Comparison of ENCODE assay signal across 22 cellular contexts in the genomic region with DNA sequence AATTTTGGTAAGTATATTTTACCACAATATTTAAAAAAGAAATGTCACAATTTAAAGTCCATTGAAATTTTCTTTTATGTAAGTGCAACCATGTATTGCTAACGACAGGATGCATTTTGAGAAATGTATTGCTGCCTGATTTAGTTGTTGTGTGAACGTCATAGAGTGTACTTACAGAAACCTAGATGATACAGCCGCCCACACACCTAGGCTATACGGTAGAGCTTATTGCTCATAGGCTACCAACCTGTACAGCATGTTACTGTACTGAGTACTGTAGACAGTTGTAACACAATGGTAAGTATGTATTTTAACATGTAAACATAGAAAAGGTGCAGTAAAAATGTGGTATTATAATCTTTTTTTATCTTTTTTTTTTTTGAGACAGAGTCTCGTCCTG. TPM values are rescaled to one million over a fixed set of nuclear protein-coding genes. Genes with fewer than 3 reads are reported as not detected.
DNase-seq lines count a peak whose midpoint lies in the region; ATAC-seq and TF ChIP-seq lines count a peak whose summit lies in the region.
"Had no signal": no experiment of that assay in that cellular context is flagged by ENCODE, and none has a peak within 500 bp of the region (broad histone marks: within the 10 kb centered on the region; RNA-seq: fewer than 3 reads in every experiment).

No MANE protein-coding gene starts in this region.

- no peaks in the 10 kb centered on the region for H3K4me1 ChIP-seq in Peyer's patch
- H3K4me1 ChIP-seq: foreskin keratinocyte, parathyroid adenoma had no signal

- H3K27ac Mint-ChIP-seq in activated CD4-positive, alpha-beta T cell treated with anti-CD3 and anti-CD28 coated beads for 36 hours: no peak overlapping the region
- H3K27ac Mint-ChIP-seq in activated CD4-positive, alpha-beta T cell treated with anti-CD3 and anti-CD28 coated beads, Interleukin-2, amount 10 ng/mL, durations not matched to agents 24 days and 14 days: no peak overlapping the region
- H3K27ac Mint-ChIP-seq in activated T-cell treated with anti-CD3 and anti-CD28 coated beads, Interleukin-2, amount 50 U/mL, for 24 hours: no peak overlapping the region

- H3K4me3 ChIP-seq in Peyer's patch (no peak overlapping the region), dorsolateral prefrontal cortex (no peak overlapping the region)
- H3K4me3 ChIP-seq: BLaER1 treated with 17β-estradiol and CSF1 and Interleukin-3, amounts not matched to agents 10 nM and 100 nM; cardiac muscle cell had no signal

- peak; percentile 92 for ATAC-seq in activated CD4-positive, alpha-beta T cell treated with anti-CD3 and anti-CD28 coated beads for 36 hours
- no peak for ATAC-seq in HG02973 (IDR thresholded peaks at IDR 0.05; ENCODE audit: unreplicated experiment)
- ATAC-seq: foreskin keratinocyte had no signal

- H3K27me3 Mint-ChIP-seq in activated CD4-positive, alpha-beta T cell treated with anti-CD3 and anti-CD28 coated beads for 36 hours: no peaks in the 10 kb centered on the region
- H3K27me3 Mint-ChIP-seq in activated CD4-positive, alpha-beta T cell treated with anti-CD3 and anti-CD28 coated beads, Interleukin-2, amount 10 ng/mL, durations not matched to agents 24 days and 14 days: no peaks in the 10 kb centered on the region
- no peaks in the 10 kb centered on the region for H3K27me3 Mint-ChIP-seq in activated T-cell treated with anti-CD3 and anti-CD28 coated beads, Interleukin-2, amount 50 U/mL, for 24 hours
- H3K27me3 Mint-ChIP-seq: naive thymus-derived CD8-positive, alpha-beta T cell had no signal

- no peaks in the 10 kb centered on the region for H3K36me3 ChIP-seq in Peyer's patch
- H3K36me3 ChIP-seq: cardiac muscle cell had no signal

- DNase-seq in activated CD4-positive, alpha-beta T cell treated with anti-CD3 and anti-CD28 coated beads for 36 hours: peak; percentile 88
- no peak for DNase-seq in activated CD4-positive, alpha-beta T cell treated with anti-CD3 and anti-CD28 coated beads, Interleukin-2, amount 10 ng/mL, durations not matched to agents 24 days and 14 days
- DNase-seq in activated T-cell treated with anti-CD3 and anti-CD28 coated beads, Interleukin-2, amount 50 U/mL, for 24 hours: peak; percentile 41
- peak in 3 of 4 experiments; percentile 23 to 53 (median 35) for DNase-seq in stimulated activated CD4-positive, alpha-beta T cell treated with anti-CD3 and anti-CD28 coated beads, Interleukin-1b, Interleukin-23, amount 100 ng/mL, for 24 hours (ENCODE audit: low read depth in 4 of 4, low spot score in 1 of 4)
- peak; percentile 19 for DNase-seq in stimulated activated CD8-positive, alpha-beta memory T cell treated with anti-CD3 and anti-CD28 coated beads, Interleukin-4, amount 100 ng/mL, for 24 hours (ENCODE audit: low read depth)
- no peak for DNase-seq in Peyer's patch
- no peak for DNase-seq in dorsolateral prefrontal cortex
- DNase-seq: DMS153; foreskin keratinocyte; HCEC 1CT; hypothalamus; mammary epithelial cell; naive thymus-derived CD8-positive, alpha-beta T cell; NCI-H1048; NCI-H2029 treated with DMSO at 0.1 percent for 48 hours; NCI-H446 treated with DMSO at 0.1 percent for 48 hours; NK-92 treated with Interleukin-12 subunit alpha and Interleukin-12 subunit beta, amount 100 ng/mL, for 24 hours had no signal

- H3K9me3 Mint-ChIP-seq in activated CD4-positive, alpha-beta T cell treated with anti-CD3 and anti-CD28 coated beads for 36 hours (ENCODE audit: low read depth): no peaks in the 10 kb centered on the region
- H3K9me3 Mint-ChIP-seq in activated CD4-positive, alpha-beta T cell treated with anti-CD3 and anti-CD28 coated beads, Interleukin-2, amount 10 ng/mL, durations not matched to agents 24 days and 14 days: no peaks in the 10 kb centered on the region
- no peaks in the 10 kb centered on the region for H3K9me3 Mint-ChIP-seq in activated T-cell treated with anti-CD3 and anti-CD28 coated beads, Interleukin-2, amount 50 U/mL, for 24 hours

- H3K36me3 Mint-ChIP-seq in activated CD4-positive, alpha-beta T cell treated with anti-CD3 and anti-CD28 coated beads for 36 hours (ENCODE audit: low read depth): peaks cover 24% of the 10 kb centered on the region
- H3K36me3 Mint-ChIP-seq in activated CD4-positive, alpha-beta T cell treated with anti-CD3 and anti-CD28 coated beads, Interleukin-2, amount 10 ng/mL, durations not matched to agents 24 days and 14 days (ENCODE audit: low read depth): peaks cover 28% of the 10 kb centered on the region
- peaks cover 32% of the 10 kb centered on the region for H3K36me3 Mint-ChIP-seq in activated T-cell treated with anti-CD3 and anti-CD28 coated beads, Interleukin-2, amount 50 U/mL, for 24 hours (ENCODE audit: low read depth)

- TF ChIP-seq CTCF in Peyer's patch (IDR thresholded peaks at IDR 0.05) (no peak), dorsolateral prefrontal cortex (IDR thresholded peaks at IDR 0.05 in 54 of 56, conservative IDR thresholded peaks at IDR 0.05 in 2 of 56; ENCODE audit: low read depth in 1 of 56, partially characterized antibody in 56 of 56) (no peak)

- H3K9me3 ChIP-seq in Peyer's patch: no peaks in the 10 kb centered on the region

- H3K27me3 ChIP-seq in Peyer's patch: no peaks in the 10 kb centered on the region
- H3K27me3 ChIP-seq in dorsolateral prefrontal cortex: no peaks in the 10 kb centered on the region
- H3K27me3 ChIP-seq: BLaER1 treated with 17β-estradiol and CSF1 and Interleukin-3, amounts not matched to agents 10 nM and 100 nM; cardiac muscle cell; foreskin keratinocyte had no signal

- H3K4me1 Mint-ChIP-seq in activated CD4-positive, alpha-beta T cell treated with anti-CD3 and anti-CD28 coated beads for 36 hours: peaks cover 65% of the 10 kb centered on the region
- peaks cover 41% of the 10 kb centered on the region for H3K4me1 Mint-ChIP-seq in activated CD4-positive, alpha-beta T cell treated with anti-CD3 and anti-CD28 coated beads, Interleukin-2, amount 10 ng/mL, durations not matched to agents 24 days and 14 days
- peaks cover 74% of the 10 kb centered on the region for H3K4me1 Mint-ChIP-seq in activated T-cell treated with anti-CD3 and anti-CD28 coated beads, Interleukin-2, amount 50 U/mL, for 24 hours (ENCODE audit: low read depth)

- no peak for TF ChIP-seq POLR2A in Peyer's patch (IDR thresholded peaks at IDR 0.05)

- POLR2A ChIA-PET in activated CD4-positive, alpha-beta T cell treated with anti-CD3 and anti-CD28 coated beads for 36 hours (lab: Charles Lee): interaction anchor here (0.6 kb wide), 1 partner anchor 22 kb away, joined by 6 read pairs; no protein-coding TSS in a partner anchor

- H3K4me3 Mint-ChIP-seq in activated CD4-positive, alpha-beta T cell treated with anti-CD3 and anti-CD28 coated beads for 36 hours: no peak overlapping the region
- no peak overlapping the region for H3K4me3 Mint-ChIP-seq in activated CD4-positive, alpha-beta T cell treated with anti-CD3 and anti-CD28 coated beads, Interleukin-2, amount 10 ng/mL, durations not matched to agents 24 days and 14 days
- no peak overlapping the region for H3K4me3 Mint-ChIP-seq in activated T-cell treated with anti-CD3 and anti-CD28 coated beads, Interleukin-2, amount 50 U/mL, for 24 hours
- H3K4me3 Mint-ChIP-seq: naive thymus-derived CD8-positive, alpha-beta T cell had no signal

- intact Hi-C loops in activated CD4-positive, alpha-beta T cell treated with anti-CD3 and anti-CD28 coated beads for 36 hours (cut with DNase I, micrococcal nuclease): no loop called here
- intact Hi-C loops in activated CD4-positive, alpha-beta T cell treated with anti-CD3 and anti-CD28 coated beads, Interleukin-2, amount 10 ng/mL, durations not matched to agents 24 days and 14 days (cut with micrococcal nuclease): no loop called here
- intact Hi-C loops in dorsolateral prefrontal cortex (cut with DNase I): no loop called here

- no peak overlapping the region for H3K27ac ChIP-seq in Peyer's patch
- no peak overlapping the region for H3K27ac ChIP-seq in dorsolateral prefrontal cortex
- H3K27ac ChIP-seq: BLaER1 treated with 17β-estradiol and CSF1 and Interleukin-3, amounts not matched to agents 10 nM and 100 nM; cardiac muscle cell; epithelial cell of prostate; foreskin keratinocyte; parathyroid adenoma had no signal

- CTCF ChIA-PET in activated CD4-positive, alpha-beta T cell treated with anti-CD3 and anti-CD28 coated beads for 36 hours (lab: Charles Lee): interaction anchor here (0.6 to 1.5 kb wide), 3 partner anchors 9 to 594 kb away, joined by 3 to 9 read pairs (median 3); no protein-coding TSS in a partner anchor

RNA-seq across cellular contexts. Expression of gene CBL, which starts 48.1 kb away (rescaled TPM):
- 10 to 100 TPM; 29.3 to 33.2 TPM for total RNA-seq in activated CD4-positive, alpha-beta T cell treated with anti-CD3 and anti-CD28 coated beads for 36 hours
- 36.4 and 36.5 TPM in 2 replicates for total RNA-seq in activated CD4-positive, alpha-beta T cell treated with anti-CD3 and anti-CD28 coated beads, Interleukin-2, amount 10 ng/mL, durations not matched to agents 24 days and 14 days
- 10 to 100 TPM; 11.1 to 20.6 (median 15.9) TPM for total RNA-seq in Peyer's patch
- 10 to 100 TPM; 22.9 to 40.0 (median 30.5) TPM for total RNA-seq in dorsolateral prefrontal cortex

Comparison
In these comparisons a context has a peak if more than half of its experiments do, and no peak if none do; other contexts are left out.
1. DNase-seq: peak in activated CD4-positive, alpha-beta T cell treated with anti-CD3 and anti-CD28 coated beads for 36 hours (single experiment), activated T-cell treated with anti-CD3 and anti-CD28 coated beads, Interleukin-2, amount 50 U/mL, for 24 hours (single experiment), stimulated activated CD4-positive, alpha-beta T cell treated with anti-CD3 and anti-CD28 coated beads, Interleukin-1b, Interleukin-23, amount 100 ng/mL, for 24 hours (3 of 4) and stimulated activated CD8-positive, alpha-beta memory T cell treated with anti-CD3 and anti-CD28 coated beads, Interleukin-4, amount 100 ng/mL, for 24 hours (single experiment); none in activated CD4-positive, alpha-beta T cell treated with anti-CD3 and anti-CD28 coated beads, Interleukin-2, amount 10 ng/mL, durations not matched to agents 24 days and 14 days (single experiment), Peyer's patch (0 of 3) and dorsolateral prefrontal cortex (0 of 10).